Comparison of ENCODE assay signal across 1 cellular context in the genomic region with DNA sequence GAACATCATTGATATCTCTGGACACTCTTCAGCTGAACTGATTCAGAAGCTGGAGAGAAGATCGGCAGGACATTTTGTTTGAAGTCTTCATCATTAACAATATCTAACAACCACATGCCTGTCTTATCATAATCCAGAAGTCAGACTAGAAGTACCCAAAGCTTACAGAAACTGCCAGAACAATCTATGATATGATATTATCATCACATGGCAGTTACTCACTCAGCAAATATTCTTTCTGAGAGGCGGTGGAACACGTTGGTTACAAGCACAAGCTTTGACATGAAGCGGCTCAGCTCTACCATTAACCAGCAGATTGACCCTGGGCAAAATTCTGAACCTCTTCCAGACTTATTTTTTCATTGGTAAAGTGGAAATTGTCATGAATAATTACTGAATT.
A peak's percentile ranks its signal among the peaks of the same experiment; 100 is the strongest.
TF ChIP-seq lines count a peak whose summit lies in the region.

No MANE protein-coding gene starts in this region.

TF ChIP-seq in K562, 482 proteins besides CTCF, POLR2A, EP300 and RAD21 (continued from another document):
- TF ChIP-seq POLR2AphosphoS5 (IDR thresholded peaks at IDR 0.05; ENCODE audit: control insufficient read depth, insufficient read depth, low read depth, low read length) (no peak), IRF2 (CRISPR knock-in tag; IDR thresholded peaks at IDR 0.05) (no peak), SNRNP70 (optimal IDR thresholded peaks at IDR 0.05; ENCODE audit: low read depth, low read length) (no peak), PRPF4 (IDR thresholded peaks at IDR 0.05; ENCODE audit: insufficient read depth, low read depth, low read length, poor library complexity, severe bottlenecking) (no peak)
- TF ChIP-seq, protein P1, sequence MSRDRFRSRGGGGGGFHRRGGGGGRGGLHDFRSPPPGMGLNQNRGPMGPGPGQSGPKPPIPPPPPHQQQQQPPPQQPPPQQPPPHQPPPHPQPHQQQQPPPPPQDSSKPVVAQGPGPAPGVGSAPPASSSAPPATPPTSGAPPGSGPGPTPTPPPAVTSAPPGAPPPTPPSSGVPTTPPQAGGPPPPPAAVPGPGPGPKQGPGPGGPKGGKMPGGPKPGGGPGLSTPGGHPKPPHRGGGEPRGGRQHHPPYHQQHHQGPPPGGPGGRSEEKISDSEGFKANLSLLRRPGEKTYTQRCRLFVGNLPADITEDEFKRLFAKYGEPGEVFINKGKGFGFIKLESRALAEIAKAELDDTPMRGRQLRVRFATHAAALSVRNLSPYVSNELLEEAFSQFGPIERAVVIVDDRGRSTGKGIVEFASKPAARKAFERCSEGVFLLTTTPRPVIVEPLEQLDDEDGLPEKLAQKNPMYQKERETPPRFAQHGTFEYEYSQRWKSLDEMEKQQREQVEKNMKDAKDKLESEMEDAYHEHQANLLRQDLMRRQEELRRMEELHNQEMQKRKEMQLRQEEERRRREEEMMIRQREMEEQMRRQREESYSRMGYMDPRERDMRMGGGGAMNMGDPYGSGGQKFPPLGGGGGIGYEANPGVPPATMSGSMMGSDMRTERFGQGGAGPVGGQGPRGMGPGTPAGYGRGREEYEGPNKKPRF (IDR thresholded peaks at IDR 0.05; ENCODE audit: low read depth, low read length) = no peak
- TF ChIP-seq, protein P2, sequence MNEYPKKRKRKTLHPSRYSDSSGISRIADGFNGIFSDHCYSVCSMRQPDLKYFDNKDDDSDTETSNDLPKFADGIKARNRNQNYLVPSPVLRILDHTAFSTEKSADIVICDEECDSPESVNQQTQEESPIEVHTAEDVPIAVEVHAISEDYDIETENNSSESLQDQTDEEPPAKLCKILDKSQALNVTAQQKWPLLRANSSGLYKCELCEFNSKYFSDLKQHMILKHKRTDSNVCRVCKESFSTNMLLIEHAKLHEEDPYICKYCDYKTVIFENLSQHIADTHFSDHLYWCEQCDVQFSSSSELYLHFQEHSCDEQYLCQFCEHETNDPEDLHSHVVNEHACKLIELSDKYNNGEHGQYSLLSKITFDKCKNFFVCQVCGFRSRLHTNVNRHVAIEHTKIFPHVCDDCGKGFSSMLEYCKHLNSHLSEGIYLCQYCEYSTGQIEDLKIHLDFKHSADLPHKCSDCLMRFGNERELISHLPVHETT (CRISPR knock-in tag; conservative IDR thresholded peaks at IDR 0.05 in 1 of 2, IDR thresholded peaks at IDR 0.05 in 1 of 2) = peak in 1 of 2 experiments; percentile 41; a peak in 1 of 4 replicates
- TF ChIP-seq, protein P3, sequence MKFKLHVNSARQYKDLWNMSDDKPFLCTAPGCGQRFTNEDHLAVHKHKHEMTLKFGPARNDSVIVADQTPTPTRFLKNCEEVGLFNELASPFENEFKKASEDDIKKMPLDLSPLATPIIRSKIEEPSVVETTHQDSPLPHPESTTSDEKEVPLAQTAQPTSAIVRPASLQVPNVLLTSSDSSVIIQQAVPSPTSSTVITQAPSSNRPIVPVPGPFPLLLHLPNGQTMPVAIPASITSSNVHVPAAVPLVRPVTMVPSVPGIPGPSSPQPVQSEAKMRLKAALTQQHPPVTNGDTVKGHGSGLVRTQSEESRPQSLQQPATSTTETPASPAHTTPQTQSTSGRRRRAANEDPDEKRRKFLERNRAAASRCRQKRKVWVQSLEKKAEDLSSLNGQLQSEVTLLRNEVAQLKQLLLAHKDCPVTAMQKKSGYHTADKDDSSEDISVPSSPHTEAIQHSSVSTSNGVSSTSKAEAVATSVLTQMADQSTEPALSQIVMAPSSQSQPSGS (CRISPR knock-in tag; IDR thresholded peaks at IDR 0.05) = no peak
